In genomic region chr11:86916330-86916729, GRCh38 we compare ENCODE assay signal across 11 cellular contexts. TPM values are rescaled to one million over a fixed set of nuclear protein-coding genes. Genes with fewer than 3 reads are reported as not detected.
DNase-seq lines count a peak whose midpoint lies in the region; ATAC-seq, FAIRE-seq and TF ChIP-seq lines count a peak whose summit lies in the region.
"Had no signal": no experiment of that assay in that cellular context is flagged by ENCODE, and none has a peak within 500 bp of the region (broad histone marks: within the 10 kb centered on the region; RNA-seq: fewer than 3 reads in every experiment).

No MANE protein-coding gene starts in this region.

- TF ChIP-seq EP300 in HepG2 (IDR thresholded peaks at IDR 0.05; ENCODE audit: low read depth in 2 of 2, low read length in 2 of 2) (no peak), HepG2 (CRISPR knock-in tag; IDR thresholded peaks at IDR 0.05; ENCODE audit: borderline replicate concordance) (no peak)

- H4K20me1 ChIP-seq in HepG2 (ENCODE audit: insufficient read depth, low read length) = no peaks in the 10 kb centered on the region

- H3K27ac ChIP-seq in liver (ENCODE audit: low read depth in 1 of 2, low read length in 2 of 2) = no peak overlapping the region
- no peak overlapping the region for H3K27ac ChIP-seq in HepG2 (ENCODE audit: extremely low read length, insufficient read depth, low read length)
- H3K27ac ChIP-seq: C4-2B had no signal

- H3K9me3 ChIP-seq in liver (ENCODE audit: control insufficient read depth in 4 of 4, low read length in 3 of 4) (no peaks in the 10 kb centered on the region), HepG2 (ENCODE audit: low read length) (peaks cover 9% of the 10 kb centered on the region)

- FAIRE-seq in HepG2 (lab: Jason Lieb, UNC) = no peak
- FAIRE-seq: GM19239 had no signal

- intact Hi-C loops in HepG2 (cut with micrococcal nuclease; ENCODE audit: unreplicated experiment) (no loop called here), head of caudate nucleus (cut with DNase I) (no loop called here)

- CTCF ChIA-PET in HepG2 (lab: Yijun Ruan, JAX; ENCODE audit: low intra/inter-chr PET ratio, low total read pairs) = interaction anchor here (0.7 kb wide), 1 partner anchor 46 kb away, joined by 3 read pairs; no protein-coding TSS in a partner anchor

- in situ Hi-C loops in HepG2 (cut with HindIII; ENCODE audit: extremely low pct_ligation_motif_present, low pct_unique_long_range_greater_than_20kb) = no loop called here

- POLR2A ChIA-PET in HepG2 (lab: Yijun Ruan, JAX) = no interaction called here

- 72% methylated on average over 1 of the region's 1 CpG for WGBS in liver
- 22% methylated on average over 1 of the region's 1 CpG for WGBS in HepG2 (ENCODE audit: low lambda C conversion rate)

- H3K4me3 ChIP-seq in liver (ENCODE audit: low read depth in 1 of 3, low read length in 3 of 3) (no peak overlapping the region), HepG2 (replicated peaks in 1 of 3; ENCODE audit: insufficient read depth in 1 of 3, low read depth in 2 of 3, low read length in 3 of 3) (no peak overlapping the region)

- ATAC-seq in HepG2 (no peak), GM21576 (IDR thresholded peaks at IDR 0.05; ENCODE audit: unreplicated experiment) (no peak)
- ATAC-seq: T-helper 17 cell had no signal

- BruUV-seq in HepG2 (replicated peaks; lab: Mats Ljungman, UMichigan) = no TSS peak

- TF ChIP-seq POLR2A in HepG2 (IDR thresholded peaks at IDR 0.05; ENCODE audit: insufficient read depth in 1 of 2, low read depth in 2 of 2, low read length in 2 of 2) = no peak

- TF ChIP-seq RAD21 in liver (IDR thresholded peaks at IDR 0.05) (no peak), HepG2 (CRISPR knock-in tag; IDR thresholded peaks at IDR 0.05) (no peak)

- TF ChIP-seq CTCF in liver (IDR thresholded peaks at IDR 0.05; ENCODE audit: low read depth, low read length, missing input control) (no peak), HepG2 (CRISPR knock-in tag; IDR thresholded peaks at IDR 0.05) (no peak)

- no peaks in the 10 kb centered on the region for H3K27me3 ChIP-seq in liver (ENCODE audit: control insufficient read depth in 4 of 4, insufficient read depth in 4 of 4, low read length in 3 of 4)
- H3K27me3 ChIP-seq in HepG2 (ENCODE audit: control insufficient read depth in 1 of 2, insufficient read depth in 2 of 2, low read length in 2 of 2) = no peaks in the 10 kb centered on the region

- H3K9ac ChIP-seq in liver (ENCODE audit: low read depth in 1 of 2, low read length in 2 of 2) = no peak overlapping the region
- H3K9ac ChIP-seq in HepG2 (ENCODE audit: insufficient read depth, low read depth, low read length) = no peak overlapping the region

- no peaks in the 10 kb centered on the region for H3K36me3 ChIP-seq in liver (ENCODE audit: control insufficient read depth in 4 of 4, insufficient read depth in 3 of 4, low read depth in 1 of 4, low read length in 3 of 4)
- no peaks in the 10 kb centered on the region for H3K36me3 ChIP-seq in HepG2 (replicated peaks in 1 of 2; ENCODE audit: control insufficient read depth in 1 of 2, insufficient read depth in 2 of 2, low read length in 2 of 2)

- H3K4me1 ChIP-seq in liver (ENCODE audit: control insufficient read depth in 4 of 4, insufficient read depth in 4 of 4, low read length in 3 of 4) (no peaks in the 10 kb centered on the region), HepG2 (ENCODE audit: insufficient read depth, low read length) (no peaks in the 10 kb centered on the region)

- DNase-seq in HepG2 (ENCODE audit: low spot score) (no peak), dermis blood vessel endothelial cell (peak; percentile 84), lung microvascular endothelial cell (ENCODE audit: low read depth in 2 of 2) (peak; percentile 78 to 87), NCI-H1048 (lab: John Stamatoyannopoulos, UW) (no peak), activated T-cell treated with anti-CD3 and anti-CD28 coated beads for 4 hours (no peak), head of caudate nucleus (no peak)
- DNase-seq: T-helper 17 cell had no signal

- H2AFZ ChIP-seq in HepG2 (ENCODE audit: low read length) = no peak overlapping the region

- H3K4me2 ChIP-seq in HepG2 (ENCODE audit: low read depth, low read length) = no peak overlapping the region

- H3K79me2 ChIP-seq in HepG2 (ENCODE audit: insufficient read depth, low read length) = no peaks in the 10 kb centered on the region

TF ChIP-seq in liver, 16 proteins besides CTCF, POLR2A, EP300 and RAD21:
- no peak for TF ChIP-seq YY1 (IDR thresholded peaks at IDR 0.05)
- peak; percentile 34 to 60 for TF ChIP-seq JUND (IDR thresholded peaks at IDR 0.05)

TF ChIP-seq in HepG2, 621 proteins besides CTCF, POLR2A, EP300 and RAD21 (continues in another document):
- TF ChIP-seq NFE2L1 (CRISPR knock-in tag; IDR thresholded peaks at IDR 0.05; ENCODE audit: borderline replicate concordance) (no peak), GRHL1 (CRISPR knock-in tag; conservative IDR thresholded peaks at IDR 0.05) (no peak), NAIF1 (CRISPR knock-in tag; IDR thresholded peaks at IDR 0.05; ENCODE audit: borderline replicate concordance) (no peak), HDAC1 (CRISPR knock-in tag; IDR thresholded peaks at IDR 0.05) (no peak), FIP1L1 (IDR thresholded peaks at IDR 0.05; ENCODE audit: borderline replicate concordance, insufficient read depth, low read depth, low read length) (no peak)

RNA-seq across cellular contexts. Expression of gene FZD4, which starts 38.9 kb away (rescaled TPM):
- total RNA-seq in liver = 10 to 100 TPM in 1 of 2 donors, 1 to 10 TPM in 1; 8.8 to 23.7 TPM
- polyA plus RNA-seq in liver = 1 to 10 TPM; 4.9 to 7.7 TPM
- total RNA-seq in HepG2 (2016; rRNA removed; fragmentation: Illumina TruSeq; extraction: Trizol) = 34.7 and 46.5 TPM in 2 replicates
- total RNA-seq in HepG2 (2016; cell fraction: cytosol; rRNA removed; fragmentation: Illumina TruSeq; extraction: Trizol; ENCODE audit: low read depth) = 3.4 and 3.7 TPM in 2 replicates
- 36.7 and 46.5 TPM in 2 replicates for total RNA-seq in HepG2 (2016; cell fraction: insoluble cytoplasmic fraction; rRNA removed; fragmentation: Illumina TruSeq; extraction: Trizol)
- 15.6 and 16.1 TPM in 2 replicates for total RNA-seq in HepG2 (2016; cell fraction: membrane; rRNA removed; fragmentation: Illumina TruSeq; extraction: Trizol)
- 57.2 and 60.7 TPM in 2 replicates for total RNA-seq in HepG2 (2016; cell fraction: nucleus; rRNA removed; fragmentation: Illumina TruSeq; extraction: Trizol)
- polyA plus RNA-seq in HepG2 (2011; rRNA removed) = 49.1 and 70.4 TPM in 2 replicates
- 41.6 and 43.4 TPM in 2 replicates for polyA plus RNA-seq in HepG2 (2011; cell fraction: cytosol; rRNA removed)
- 33.6 and 37.4 TPM in 2 replicates for polyA plus RNA-seq in HepG2 (2011; cell fraction: nucleus; rRNA removed)
- 22.8 and 29.0 TPM in 2 replicates for polyA plus RNA-seq in HepG2 (2012)
- polyA plus RNA-seq in HepG2 (2016; cell fraction: cytosol; fragmentation: Illumina TruSeq; extraction: Trizol; ENCODE audit: low read depth) = 1.4 and 1.5 TPM in 2 replicates
- polyA plus RNA-seq in HepG2 (2016; cell fraction: insoluble cytoplasmic fraction; fragmentation: Illumina TruSeq; extraction: Trizol; ENCODE audit: low read depth) = 19.7 and 21.6 TPM in 2 replicates
- 4.3 and 4.6 TPM in 2 replicates for polyA plus RNA-seq in HepG2 (2016; cell fraction: membrane; fragmentation: Illumina TruSeq; extraction: Trizol; ENCODE audit: low read depth)
- 58.8 and 63.1 TPM in 2 replicates for polyA plus RNA-seq in HepG2 (2016; cell fraction: nucleus; fragmentation: Illumina TruSeq; extraction: Trizol; ENCODE audit: insufficient read depth, low read depth)
- polyA minus RNA-seq in HepG2 (2011; rRNA and poly(A)+ RNA removed; ENCODE audit: low replicate concordance) = 16.6 and 151 TPM in 2 replicates
- 66.3 and 82.1 TPM in 2 replicates for polyA minus RNA-seq in HepG2 (2011; cell fraction: cytosol; rRNA and poly(A)+ RNA removed)
- polyA minus RNA-seq in HepG2 (2011; cell fraction: nucleus; rRNA and poly(A)+ RNA removed) = 43.3 and 46.9 TPM in 2 replicates
- total RNA-seq in dermis blood vessel endothelial cell = 185 and 214 TPM in 2 replicates
- 97.0 and 133 TPM in 2 replicates for total RNA-seq in lung microvascular endothelial cell

Comparison
In these comparisons a context has a peak if more than half of its experiments do, and no peak if none do; other contexts are left out.
1. DNase-seq: peak in dermis blood vessel endothelial cell (single experiment) and lung microvascular endothelial cell (2 of 2); none in HepG2 (single experiment), NCI-H1048 (single experiment), activated T-cell treated with anti-CD3 and anti-CD28 coated beads for 4 hours (single experiment) and head of caudate nucleus (0 of 42).